Comparison of ENCODE assay signal across 10 cellular contexts in the genomic region with DNA sequence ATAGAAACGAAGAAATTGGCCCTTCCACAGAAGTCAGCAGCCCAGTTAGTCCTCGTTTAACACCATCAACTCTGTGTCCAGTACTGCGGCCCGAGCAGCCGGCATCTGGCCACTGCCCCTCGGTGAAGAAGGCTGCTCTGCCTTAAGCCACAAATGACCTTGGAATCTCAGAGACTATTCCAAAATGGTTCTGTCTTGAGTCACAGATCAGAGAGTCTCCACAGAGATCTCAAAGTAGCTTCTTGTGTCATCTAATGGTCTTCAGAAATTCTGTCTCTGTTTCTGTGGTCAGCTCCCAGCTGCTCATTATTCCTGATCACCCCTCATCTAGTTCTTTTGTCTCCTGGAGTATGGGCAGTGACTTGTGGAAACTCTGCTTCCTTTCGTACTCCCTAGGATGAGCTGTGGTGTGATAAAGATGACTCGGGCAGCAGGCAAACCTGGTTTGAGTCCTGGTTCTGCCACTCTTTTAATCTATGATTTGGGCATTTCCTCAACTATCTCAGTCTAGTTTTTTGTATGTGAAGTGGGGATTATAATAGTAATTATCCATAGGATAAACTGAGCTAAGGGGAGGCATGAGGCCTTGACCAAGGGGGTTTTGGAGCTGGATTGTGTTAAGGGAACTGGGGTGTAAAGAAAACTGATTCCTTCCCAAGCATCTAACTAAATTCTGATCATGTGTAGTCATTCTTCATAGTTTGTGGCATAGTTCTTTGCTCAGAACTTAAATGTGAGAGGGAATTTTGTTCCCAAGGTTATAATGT. TPM values are rescaled to one million over a fixed set of nuclear protein-coding genes. Genes with fewer than 3 reads are reported as not detected.
DNase-seq lines count a peak whose midpoint lies in the region; ATAC-seq and TF ChIP-seq lines count a peak whose summit lies in the region.
"Had no signal": no experiment of that assay in that cellular context is flagged by ENCODE, and none has a peak within 500 bp of the region (broad histone marks: within the 10 kb centered on the region; RNA-seq: fewer than 3 reads in every experiment).

No MANE protein-coding gene starts in this region.

- H4K20me1 ChIP-seq in fibroblast of lung (ENCODE audit: control insufficient read depth, extremely low read depth, insufficient read depth, low read length) (no peaks in the 10 kb centered on the region), osteoblast (ENCODE audit: insufficient read depth, low read length) (no peaks in the 10 kb centered on the region)

- TF ChIP-seq CTCF in A673 (conservative IDR thresholded peaks at IDR 0.05; ENCODE audit: low read depth, low read length) (no peak), fibroblast of lung (conservative IDR thresholded peaks at IDR 0.05 in 1 of 2, IDR thresholded peaks at IDR 0.05 in 1 of 2; ENCODE audit: low read depth in 1 of 2, low read length in 2 of 2) (no peak), osteoblast (IDR thresholded peaks at IDR 0.05; ENCODE audit: extremely low read depth, low read depth, low read length) (no peak)

- H3K27ac ChIP-seq in A673 (ENCODE audit: low read depth, low read length, poor library complexity, severe bottlenecking) (peak overlapping the region; percentile 44), fibroblast of lung (ENCODE audit: insufficient read depth, low read length) (peak overlapping the region; percentile 93), osteoblast (ENCODE audit: low read depth, low read length) (peak overlapping the region; percentile 98)

- H3K4me1 ChIP-seq in A673 (ENCODE audit: insufficient read depth, low read length, poor library complexity, severe bottlenecking) (peaks cover 23% of the 10 kb centered on the region), fibroblast of lung (ENCODE audit: control insufficient read depth, extremely low read depth, insufficient read depth, low read length) (peaks cover 14% of the 10 kb centered on the region), osteoblast (ENCODE audit: insufficient read depth, low read length) (peaks cover 39% of the 10 kb centered on the region)

- H3K27me3 ChIP-seq in A673 (replicated peaks; ENCODE audit: insufficient read depth, low read depth, low read length, poor library complexity) (no peaks in the 10 kb centered on the region), fibroblast of lung (ENCODE audit: control insufficient read depth, insufficient read depth, low read length) (no peaks in the 10 kb centered on the region), osteoblast (ENCODE audit: insufficient read depth, low read length) (no peaks in the 10 kb centered on the region)

- H2AFZ ChIP-seq in fibroblast of lung (ENCODE audit: low read length) (no peak overlapping the region), osteoblast (ENCODE audit: low read length) (no peak overlapping the region)

- DNase-seq in A673 (ENCODE audit: low spot score) (no peak), M059J (ENCODE audit: low read depth) (peak; percentile 88), fibroblast of lung (ENCODE audit: low read depth in 2 of 2) (peak; percentile 80 to 96), osteoblast (ENCODE audit: insufficient read length, low spot score, missing footprints) (peak; percentile 67), SHP77 treated with DMSO at 0.1 percent for 48 hours (lab: John Stamatoyannopoulos, UW) (no peak)
- DNase-seq: activated naive CD4-positive, alpha-beta T cell treated with anti-CD3 and anti-CD28 coated beads, Interleukin-2, amount 50 U/mL, for 16 hours; NCI-H2029 had no signal

- ATAC-seq in HG02798 (IDR thresholded peaks at IDR 0.05; ENCODE audit: poor library complexity, unreplicated experiment) (no peak), HG02571 (IDR thresholded peaks at IDR 0.05; ENCODE audit: unreplicated experiment) (no peak), HG02763 (IDR thresholded peaks at IDR 0.05; ENCODE audit: unreplicated experiment) (no peak)

- H3K36me3 ChIP-seq in A673 (ENCODE audit: insufficient read depth, low read length, poor library complexity, severe bottlenecking) (no peaks in the 10 kb centered on the region), fibroblast of lung (ENCODE audit: control insufficient read depth, insufficient read depth, low read length) (no peaks in the 10 kb centered on the region), osteoblast (ENCODE audit: insufficient read depth, low read length) (peaks cover 5% of the 10 kb centered on the region)

- H3K9me3 ChIP-seq in A673 (ENCODE audit: low read depth, low read length, poor library complexity, severe bottlenecking) (no peaks in the 10 kb centered on the region), fibroblast of lung (ENCODE audit: control insufficient read depth, insufficient read depth, low read depth, low read length) (no peaks in the 10 kb centered on the region), osteoblast (ENCODE audit: low read depth, low read length) (no peaks in the 10 kb centered on the region)

- H3K4me3 ChIP-seq in A673 (ENCODE audit: low read depth, low read length, poor library complexity, severe bottlenecking) (no peak overlapping the region), fibroblast of lung (replicated peaks in 1 of 4; ENCODE audit: control extremely low read depth in 1 of 4, insufficient read depth in 1 of 4, low read depth in 3 of 4, low read length in 4 of 4) (no peak overlapping the region), osteoblast (ENCODE audit: insufficient read depth, low read length) (peak overlapping the region; percentile 9)

- peak overlapping the region; percentile 28 for H3K9ac ChIP-seq in fibroblast of lung (ENCODE audit: insufficient read depth, low read length)

- H3K4me2 ChIP-seq in fibroblast of lung (ENCODE audit: extremely low read depth, insufficient read depth, low read length) (peak overlapping the region; percentile 15), osteoblast (ENCODE audit: insufficient read depth, low read length) (peak overlapping the region; percentile 61)

- H3K79me2 ChIP-seq in fibroblast of lung (ENCODE audit: control insufficient read depth, insufficient read depth, low read length) (peaks cover 9% of the 10 kb centered on the region), osteoblast (ENCODE audit: insufficient read depth, low read length) (peaks cover 45% of the 10 kb centered on the region)

- CTCF ChIA-PET in A673 (lab: Charles Lee): interaction anchor here (0.6 kb wide), 1 partner anchor 9 kb away, joined by 3 read pairs; no protein-coding TSS in a partner anchor

- BruUV-seq in A673 (replicated peaks; lab: Mats Ljungman, UMichigan): no TSS peak

- intact Hi-C loops in A673 (cut with micrococcal nuclease; ENCODE audit: unreplicated experiment): no loop called here

- POLR2A ChIA-PET in A673 (lab: Charles Lee; ENCODE audit: low non-redundant PET): no interaction called here

RNA-seq across cellular contexts. Expression of gene CRTC3, which starts 22.6 kb away (rescaled TPM):
- total RNA-seq in A673 (2021) (34.6 and 35.3 TPM in 2 replicates), fibroblast of lung (12.3 and 18.3 TPM in 2 replicates), osteoblast (25.0 and 29.2 TPM in 2 replicates)
- total RNA-seq in M059J (2014; rRNA removed; shearing (Covaris generic)): 8.0 and 12.0 TPM in 2 replicates
- 18.9 and 23.4 TPM in 2 replicates for polyA plus RNA-seq in fibroblast of lung
- 13.7 and 21.2 TPM in 2 replicates for polyA plus RNA-seq in fibroblast of lung (2012)
- 31.0 and 36.9 TPM in 2 replicates for polyA minus RNA-seq in fibroblast of lung (ENCODE audit: low replicate concordance)

Comparison
In these comparisons a context has a peak if more than half of its experiments do, and no peak if none do; other contexts are left out.
1. DNase-seq: peak in M059J (single experiment), fibroblast of lung (2 of 2) and osteoblast (single experiment); none in A673 (single experiment) and SHP77 treated with DMSO at 0.1 percent for 48 hours (single experiment).
2. H3K27ac ChIP-seq: peak in every context shown above with its lines; median percentile 98 in osteoblast; 93 in fibroblast of lung; 44 in A673.